ENCODE assay signal across 8 cellular contexts in genomic region chr12:49131051-49131972, GRCh38.
DNase-seq lines count a peak whose midpoint lies in the region; ATAC-seq and TF ChIP-seq lines count a peak whose summit lies in the region.

Gene TUBA1B, minus strand, starts transcription at chr12:49131395. Its CDS starts 95 bp downstream, at chr12:49131300.

- DNase-seq in AG09309 (ENCODE audit: low read depth) (no peak), NCI-H345 treated with DMSO at 0.1 percent for 48 hours (lab: John Stamatoyannopoulos, UW; ENCODE audit: unreplicated experiment) (peak; percentile 34), iris pigment epithelial cell (ENCODE audit: low read depth) (peak; percentile 87)
- peak; percentile 89 for DNase-seq in central memory CD4-positive, alpha-beta T cell
- DNase-seq in stimulated activated CD4-positive, alpha-beta T cell treated with anti-CD3 and anti-CD28 coated beads, Interleukin-12 subunit alpha, Interleukin-12 subunit beta, amount 100 ng/mL, for 4 hours = peak; percentile 92

- no peak for TF ChIP-seq CTCF in AG09309 (IDR thresholded peaks at IDR 0.05; ENCODE audit: control insufficient read depth, insufficient read depth, low read depth, low read length, missing control alignments)

- ATAC-seq in GM19025 (IDR thresholded peaks at IDR 0.05; ENCODE audit: low read depth, unreplicated experiment) (peak; percentile 70), HG03196 (IDR thresholded peaks at IDR 0.05; ENCODE audit: unreplicated experiment) (peak; percentile 70)
- peak; percentile 76 to 85 for ATAC-seq in activated CD4-positive, CD25-positive, alpha-beta regulatory T cell treated with anti-CD3 and anti-CD28 coated beads, Interleukin-2, amount 50 U/mL, for 24 hours

- peak within 1 kb of the TSS; percentile 92 for H3K4me3 ChIP-seq in AG09309 (ENCODE audit: control insufficient read depth, low read depth, low read length)
